Comparison of ENCODE assay signal across 11 cellular contexts in genomic region chr3:30437172-30437571, GRCh38.
DNase-seq lines count a peak whose midpoint lies in the region; ATAC-seq and TF ChIP-seq lines count a peak whose summit lies in the region.
"Had no signal": no experiment of that assay in that cellular context is flagged by ENCODE, and none has a peak within 500 bp of the region (broad histone marks: within the 10 kb centered on the region; RNA-seq: fewer than 3 reads in every experiment).

No MANE protein-coding gene starts in this region.

- no peak for ATAC-seq in GM21825 (IDR thresholded peaks at IDR 0.05; ENCODE audit: unreplicated experiment)
- ATAC-seq in GM21786 (IDR thresholded peaks at IDR 0.05; ENCODE audit: unreplicated experiment) = no peak

- DNase-seq in HEK293T (ENCODE audit: extremely low spot score) (peak; percentile 10), MCF 10A (ENCODE audit: unreplicated experiment) (peak; percentile 71), lower leg skin (ENCODE audit: low spot score in 2 of 2) (peak; percentile 19 to 82), stromal cell of bone marrow (ENCODE audit: low read depth) (peak; percentile 47), progenitor cell of endocrine pancreas (ENCODE audit: low spot score, unreplicated experiment) (no peak), substantia nigra (lab: John Stamatoyannopoulos, UW) (no peak)
- DNase-seq: Kasumi-1; stimulated activated CD4-positive, alpha-beta T cell treated with anti-CD3 and anti-CD28 coated beads, Interleukin-15, amount 100 ng/mL, for 24 hours had no signal

- H3K9me3 Mint-ChIP-seq in MCF 10A (ENCODE audit: unreplicated experiment) (no peaks in the 10 kb centered on the region), progenitor cell of endocrine pancreas (ENCODE audit: low read depth) (no peaks in the 10 kb centered on the region)

- no peak overlapping the region for H3K4me3 ChIP-seq in lower leg skin (ENCODE audit: low read depth, poor library complexity, severe bottlenecking)
- H3K4me3 ChIP-seq: Peyer's patch had no signal

- POLR2A ChIA-PET in HEK293T (lab: Yijun Ruan, JAX) (no interaction called here), MCF 10A (lab: Yijun Ruan, JAX) (no interaction called here)

- peaks cover 13% of the 10 kb centered on the region for H3K4me1 Mint-ChIP-seq in MCF 10A (ENCODE audit: insufficient read depth, unreplicated experiment)
- H3K4me1 Mint-ChIP-seq in progenitor cell of endocrine pancreas (ENCODE audit: low read depth) = peaks cover 12% of the 10 kb centered on the region

- intact Hi-C loops in MCF 10A (cut with micrococcal nuclease) (no loop called here), lower leg skin (cut with DNase I; ENCODE audit: low total_unique reads) (no loop called here)

- BruUV-seq in MCF 10A (replicated peaks; lab: Mats Ljungman, UMichigan) = no TSS peak

- H3K27ac Mint-ChIP-seq in MCF 10A (ENCODE audit: low read depth, unreplicated experiment) (no peak overlapping the region), progenitor cell of endocrine pancreas (no peak overlapping the region)

- H3K36me3 Mint-ChIP-seq in MCF 10A (ENCODE audit: insufficient read depth, unreplicated experiment) (no peaks in the 10 kb centered on the region), progenitor cell of endocrine pancreas (ENCODE audit: insufficient read depth) (peaks cover 1% of the 10 kb centered on the region)

- H3K27me3 Mint-ChIP-seq in MCF 10A (ENCODE audit: insufficient read depth, unreplicated experiment) (no peaks in the 10 kb centered on the region), progenitor cell of endocrine pancreas (no peaks in the 10 kb centered on the region)

- 52 to 70% methylated on average over 4 of the region's 4 CpGs for WGBS in lower leg skin, 2 donors

- H3K27ac ChIP-seq in substantia nigra (ENCODE audit: low read depth, low read length, poor library complexity, severe bottlenecking) = no peak overlapping the region

- TF ChIP-seq POLR2A in lower leg skin (IDR thresholded peaks at IDR 0.05) = no peak

- TF ChIP-seq CTCF in MCF 10A (IDR thresholded peaks at IDR 0.05; ENCODE audit: unreplicated experiment) = no peak
- no peak for TF ChIP-seq CTCF in lower leg skin (IDR thresholded peaks at IDR 0.05)
- no peak for TF ChIP-seq CTCF in progenitor cell of endocrine pancreas (IDR thresholded peaks at IDR 0.05; ENCODE audit: unreplicated experiment)

- H3K4me3 Mint-ChIP-seq in MCF 10A (ENCODE audit: unreplicated experiment) (no peak overlapping the region), progenitor cell of endocrine pancreas (ENCODE audit: low read depth) (no peak overlapping the region)

- CTCF ChIA-PET in HEK293T (lab: Yijun Ruan, JAX) = no interaction called here
- CTCF ChIA-PET in MCF 10A (lab: Yijun Ruan, JAX) = interaction anchor here (0.6 kb wide), 1 partner anchor 44 kb away, joined by 3 read pairs; no protein-coding TSS in a partner anchor

TF ChIP-seq in HEK293T, 16 proteins besides CTCF, POLR2A, EP300 and RAD21:
- TF ChIP-seq TARDBP (IDR thresholded peaks at IDR 0.05) (no peak), NFRKB (IDR thresholded peaks at IDR 0.05) (no peak), ARNT (IDR thresholded peaks at IDR 0.05) (no peak), ELF4 (IDR thresholded peaks at IDR 0.05) (no peak), FOXK2 (IDR thresholded peaks at IDR 0.05) (no peak), CTBP1 (IDR thresholded peaks at IDR 0.05; ENCODE audit: borderline replicate concordance) (no peak)

Comparison
In these comparisons a context has a peak if more than half of its experiments do, and no peak if none do; other contexts are left out.
1. DNase-seq: peak in HEK293T (single experiment), MCF 10A (single experiment), lower leg skin (2 of 2) and stromal cell of bone marrow (single experiment); none in progenitor cell of endocrine pancreas (single experiment) and substantia nigra (0 of 49).